In the genomic region with DNA sequence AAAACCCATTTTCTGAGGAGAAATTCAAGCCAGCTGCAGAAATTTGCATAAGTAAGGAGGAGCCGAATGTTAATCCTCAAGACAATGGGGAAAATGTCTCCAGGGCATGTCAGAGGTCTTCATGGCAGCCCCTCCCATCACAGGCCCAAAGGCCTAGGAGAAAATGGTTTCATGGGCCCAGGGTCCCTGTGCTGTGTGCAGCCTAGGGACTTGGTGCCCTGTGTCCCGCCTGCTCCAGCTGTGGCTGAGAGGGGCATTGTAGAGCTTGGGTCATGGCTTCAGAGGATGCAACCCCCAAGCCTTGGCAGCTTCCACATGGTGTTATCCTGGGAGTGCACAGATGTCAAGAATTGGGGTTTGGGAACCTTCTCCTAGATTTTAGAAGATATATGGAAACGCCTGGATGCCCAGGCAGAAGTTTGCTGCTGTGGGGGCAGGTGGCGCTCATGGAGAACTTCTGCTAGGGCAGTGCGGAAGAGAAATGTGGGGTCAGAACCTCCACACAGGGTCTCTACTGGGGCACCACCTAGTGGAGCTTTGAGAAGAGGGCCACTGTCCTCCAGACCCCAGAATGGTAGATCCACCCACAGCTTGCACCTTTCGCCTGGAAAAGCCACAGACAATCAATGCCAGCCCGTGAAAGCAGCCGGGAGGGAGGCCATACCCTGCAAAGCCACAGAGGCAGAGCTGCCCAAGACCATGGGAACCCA, we compare ENCODE assay signal across 1 cellular context.
TF ChIP-seq lines count a peak whose summit lies in the region.

No MANE protein-coding gene starts in this region.

TF ChIP-seq in GM23338, 12 proteins besides CTCF, POLR2A, EP300 and RAD21:
- TF ChIP-seq, protein P1, sequence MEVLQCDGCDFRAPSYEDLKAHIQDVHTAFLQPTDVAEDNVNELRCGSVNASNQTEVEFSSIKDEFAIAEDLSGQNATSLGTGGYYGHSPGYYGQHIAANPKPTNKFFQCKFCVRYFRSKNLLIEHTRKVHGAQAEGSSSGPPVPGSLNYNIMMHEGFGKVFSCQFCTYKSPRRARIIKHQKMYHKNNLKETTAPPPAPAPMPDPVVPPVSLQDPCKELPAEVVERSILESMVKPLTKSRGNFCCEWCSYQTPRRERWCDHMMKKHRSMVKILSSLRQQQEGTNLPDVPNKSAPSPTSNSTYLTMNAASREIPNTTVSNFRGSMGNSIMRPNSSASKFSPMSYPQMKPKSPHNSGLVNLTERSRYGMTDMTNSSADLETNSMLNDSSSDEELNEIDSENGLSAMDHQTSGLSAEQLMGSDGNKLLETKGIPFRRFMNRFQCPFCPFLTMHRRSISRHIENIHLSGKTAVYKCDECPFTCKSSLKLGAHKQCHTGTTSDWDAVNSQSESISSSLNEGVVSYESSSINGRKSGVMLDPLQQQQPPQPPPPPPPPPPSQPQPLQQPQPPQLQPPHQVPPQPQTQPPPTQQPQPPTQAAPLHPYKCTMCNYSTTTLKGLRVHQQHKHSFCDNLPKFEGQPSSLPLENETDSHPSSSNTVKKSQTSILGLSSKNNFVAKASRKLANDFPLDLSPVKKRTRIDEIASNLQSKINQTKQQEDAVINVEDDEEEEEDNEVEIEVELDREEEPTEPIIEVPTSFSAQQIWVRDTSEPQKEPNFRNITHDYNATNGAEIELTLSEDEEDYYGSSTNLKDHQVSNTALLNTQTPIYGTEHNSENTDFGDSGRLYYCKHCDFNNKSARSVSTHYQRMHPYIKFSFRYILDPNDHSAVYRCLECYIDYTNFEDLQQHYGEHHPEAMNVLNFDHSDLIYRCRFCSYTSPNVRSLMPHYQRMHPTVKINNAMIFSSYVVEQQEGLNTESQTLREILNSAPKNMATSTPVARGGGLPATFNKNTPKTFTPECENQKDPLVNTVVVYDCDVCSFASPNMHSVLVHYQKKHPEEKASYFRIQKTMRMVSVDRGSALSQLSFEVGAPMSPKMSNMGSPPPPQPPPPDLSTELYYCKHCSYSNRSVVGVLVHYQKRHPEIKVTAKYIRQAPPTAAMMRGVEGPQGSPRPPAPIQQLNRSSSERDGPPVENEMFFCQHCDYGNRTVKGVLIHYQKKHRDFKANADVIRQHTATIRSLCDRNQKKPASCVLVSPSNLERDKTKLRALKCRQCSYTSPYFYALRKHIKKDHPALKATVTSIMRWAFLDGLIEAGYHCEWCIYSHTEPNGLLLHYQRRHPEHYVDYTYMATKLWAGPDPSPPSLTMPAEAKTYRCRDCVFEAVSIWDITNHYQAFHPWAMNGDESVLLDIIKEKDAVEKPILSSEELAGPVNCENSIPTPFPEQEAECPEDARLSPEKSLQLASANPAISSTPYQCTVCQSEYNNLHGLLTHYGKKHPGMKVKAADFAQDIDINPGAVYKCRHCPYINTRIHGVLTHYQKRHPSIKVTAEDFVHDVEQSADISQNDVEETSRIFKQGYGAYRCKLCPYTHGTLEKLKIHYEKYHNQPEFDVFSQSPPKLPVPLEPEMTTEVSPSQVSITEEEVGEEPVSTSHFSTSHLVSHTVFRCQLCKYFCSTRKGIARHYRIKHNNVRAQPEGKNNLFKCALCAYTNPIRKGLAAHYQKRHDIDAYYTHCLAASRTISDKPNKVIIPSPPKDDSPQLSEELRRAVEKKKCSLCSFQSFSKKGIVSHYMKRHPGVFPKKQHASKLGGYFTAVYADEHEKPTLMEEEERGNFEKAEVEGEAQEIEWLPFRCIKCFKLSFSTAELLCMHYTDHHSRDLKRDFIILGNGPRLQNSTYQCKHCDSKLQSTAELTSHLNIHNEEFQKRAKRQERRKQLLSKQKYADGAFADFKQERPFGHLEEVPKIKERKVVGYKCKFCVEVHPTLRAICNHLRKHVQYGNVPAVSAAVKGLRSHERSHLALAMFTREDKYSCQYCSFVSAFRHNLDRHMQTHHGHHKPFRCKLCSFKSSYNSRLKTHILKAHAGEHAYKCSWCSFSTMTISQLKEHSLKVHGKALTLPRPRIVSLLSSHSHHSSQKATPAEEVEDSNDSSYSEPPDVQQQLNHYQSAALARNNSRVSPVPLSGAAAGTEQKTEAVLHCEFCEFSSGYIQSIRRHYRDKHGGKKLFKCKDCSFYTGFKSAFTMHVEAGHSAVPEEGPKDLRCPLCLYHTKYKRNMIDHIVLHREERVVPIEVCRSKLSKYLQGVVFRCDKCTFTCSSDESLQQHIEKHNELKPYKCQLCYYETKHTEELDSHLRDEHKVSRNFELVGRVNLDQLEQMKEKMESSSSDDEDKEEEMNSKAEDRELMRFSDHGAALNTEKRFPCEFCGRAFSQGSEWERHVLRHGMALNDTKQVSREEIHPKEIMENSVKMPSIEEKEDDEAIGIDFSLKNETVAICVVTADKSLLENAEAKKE (CRISPR knock-in tag; IDR thresholded peaks at IDR 0.05), result peak; percentile 89
